ENCODE assay signal across 8 cellular contexts in genomic region chr6:14389776-14390175, GRCh38.
DNase-seq lines count a peak whose midpoint lies in the region; ATAC-seq, FAIRE-seq and TF ChIP-seq lines count a peak whose summit lies in the region.
"Not testable (repeated sequence)": the region's sequence is repeated elsewhere in the genome, so short reads cannot be mapped to it uniquely, and the experiment has no call there.

No MANE protein-coding gene starts in this region.

- not testable (repeated sequence) for H3K27me3 Mint-ChIP-seq in type B pancreatic cell

- not testable (repeated sequence) for TF ChIP-seq RAD21 in K562 (CRISPR knock-in tag; conservative IDR thresholded peaks at IDR 0.05 in 1 of 2, IDR thresholded peaks at IDR 0.05 in 1 of 2)

- not testable (repeated sequence) for TF ChIP-seq CTCF in LNCaP clone FGC (IDR thresholded peaks at IDR 0.05; ENCODE audit: control insufficient read depth, extremely low read depth, insufficient read depth); PC-3 (conservative IDR thresholded peaks at IDR 0.05; ENCODE audit: low read depth, low read length); K562 (IDR thresholded peaks at IDR 0.05 in 2 of 3, conservative IDR thresholded peaks at IDR 0.05 in 1 of 3; ENCODE audit: insufficient read depth in 2 of 3, low read depth in 1 of 3, low read length in 3 of 3); epithelial cell of esophagus (IDR thresholded peaks at IDR 0.05; ENCODE audit: insufficient read depth, low read depth, low read length, missing control alignments); type B pancreatic cell (conservative IDR thresholded peaks at IDR 0.05)

- not testable (repeated sequence) for H4K20me1 ChIP-seq in PC-3 (ENCODE audit: low read length); K562 (replicated peaks; ENCODE audit: control insufficient read depth, insufficient read depth, low read length)

- not testable (repeated sequence) for H3K27me3 ChIP-seq in PC-3 (ENCODE audit: low read length); K562 (ENCODE audit: control insufficient read depth in 2 of 2, insufficient read depth in 2 of 2, low read length in 2 of 2)

- CTCF ChIA-PET in PC-3 (lab: Charles Lee); K562 (lab: Yijun Ruan, JAX; ENCODE audit: low intra/inter-chr PET ratio): not testable (repeated sequence)

- peak overlapping the region; percentile 89 for H3K27ac Mint-ChIP-seq in type B pancreatic cell

- intact Hi-C loops in PC-3 (cut with micrococcal nuclease); K562 (cut with micrococcal nuclease): not testable (repeated sequence)

- in situ Hi-C loops in K562 (cut with MboI) = not testable (repeated sequence)

- not testable (repeated sequence) for H3K36me3 ChIP-seq in PC-3 (ENCODE audit: low read depth, low read length); K562 (ENCODE audit: control insufficient read depth, insufficient read depth, low read length)

- H3K79me2 ChIP-seq in PC-3 (ENCODE audit: low read length); K562 (ENCODE audit: control insufficient read depth, insufficient read depth, low read length): not testable (repeated sequence)

- H3K36me3 Mint-ChIP-seq in type B pancreatic cell = not testable (repeated sequence)

- not testable (repeated sequence) for H3K9me1 ChIP-seq in K562 (ENCODE audit: control insufficient read depth, insufficient read depth, low read length)

- not testable (repeated sequence) for TF ChIP-seq POLR2A in K562 (conservative IDR thresholded peaks at IDR 0.05)

- H3K4me2 ChIP-seq in PC-3 (ENCODE audit: low read length); K562 (ENCODE audit: insufficient read depth, low read length): not testable (repeated sequence)

- not testable (repeated sequence) for H3K4me3 ChIP-seq in LNCaP clone FGC (ENCODE audit: low read depth, low read length); PC-3 (ENCODE audit: low read length); K562; epithelial cell of esophagus (ENCODE audit: low read length)

- H3K9me3 Mint-ChIP-seq in type B pancreatic cell = peaks cover 11% of the 10 kb centered on the region

- H3K4me3 Mint-ChIP-seq in type B pancreatic cell = peak overlapping the region; percentile 71

- ATAC-seq in PC-3, K562: not testable (repeated sequence)

- DNase-seq in ELF-1 (ENCODE audit: low read depth, low spot score) = peak; percentile 76
- not testable (repeated sequence) for DNase-seq in HTR-8/SVneo (ENCODE audit: insufficient read length, low spot score); K562 (ENCODE audit: extremely low read depth in 1 of 4, low spot score in 3 of 4); type B pancreatic cell (ENCODE audit: extremely low spot score, unreplicated experiment)
- DNase-seq in LNCaP clone FGC (ENCODE audit: low read depth) = peak; percentile 60
- DNase-seq in PC-3 = peak; percentile 23
- DNase-seq in epithelial cell of esophagus (ENCODE audit: low read depth) = peak; percentile 58
- DNase-seq in islet precursor cell = peak; percentile 72

- not testable (repeated sequence) for H3K9ac ChIP-seq in PC-3 (ENCODE audit: low read length); K562 (ENCODE audit: insufficient read depth in 1 of 2, low read depth in 2 of 2, low read length in 2 of 2)

- not testable (repeated sequence) for BruUV-seq in PC-3 (replicated peaks; lab: Mats Ljungman, UMichigan); K562 (replicated peaks; lab: Mats Ljungman, UMichigan)

- not testable (repeated sequence) for H3K4me1 ChIP-seq in PC-3 (ENCODE audit: insufficient read depth, low read length); K562 (replicated peaks in 1 of 2; ENCODE audit: control insufficient read depth in 2 of 2, insufficient read depth in 2 of 2, low read length in 2 of 2)

- not testable (repeated sequence) for H3K9me2 ChIP-seq in PC-3 (replicated peaks; ENCODE audit: low read length)

- POLR2A ChIA-PET in PC-3 (lab: Charles Lee; ENCODE audit: unreplicated experiment) = not testable (repeated sequence)
- POLR2A ChIA-PET in K562 (lab: Yijun Ruan, JAX) = interaction anchor here (0.7 kb wide), 2 partner anchors 29 to 36 kb away, joined by 3 read pairs; no protein-coding TSS in a partner anchor

- H2AFZ ChIP-seq in PC-3 (ENCODE audit: low read length); K562 (ENCODE audit: low read depth, low read length): not testable (repeated sequence)

- FAIRE-seq in HTR-8/SVneo (lab: Jason Lieb, UNC) = peak; percentile 54
- FAIRE-seq in K562 (lab: Jason Lieb, UNC) = not testable (repeated sequence)

- H3K4me1 Mint-ChIP-seq in type B pancreatic cell (ENCODE audit: unreplicated experiment) = peaks cover 16% of the 10 kb centered on the region

- 3% methylated on average over 2 of the region's 2 CpGs for WGBS in K562 (ENCODE audit: insufficient coverage, low coverage, missing lambda C conversion rate)

- not testable (repeated sequence) for H3F3A ChIP-seq in PC-3 (ENCODE audit: low read length, unreplicated experiment)

- H3K27ac ChIP-seq in PC-3 (ENCODE audit: low read length); K562 (ENCODE audit: extremely low read depth, low read depth, low read length): not testable (repeated sequence)

- TF ChIP-seq EP300 in K562 (IDR thresholded peaks at IDR 0.05; ENCODE audit: low read length) = not testable (repeated sequence)

- not testable (repeated sequence) for H3K9me3 ChIP-seq in PC-3 (ENCODE audit: low read length); K562 (replicated peaks; ENCODE audit: control insufficient read depth, insufficient read depth, low read depth, low read length)

TF ChIP-seq in K562, 482 proteins besides CTCF, POLR2A, EP300 and RAD21:
- TF ChIP-seq CBFA2T3 (IDR thresholded peaks at IDR 0.05) = peak; percentile 19; the same call in 1 of the 2 replicates
TF ChIP-seq in K562: peak in this region for 1; not testable (repeated sequence) for 481.
